In the genomic region with DNA sequence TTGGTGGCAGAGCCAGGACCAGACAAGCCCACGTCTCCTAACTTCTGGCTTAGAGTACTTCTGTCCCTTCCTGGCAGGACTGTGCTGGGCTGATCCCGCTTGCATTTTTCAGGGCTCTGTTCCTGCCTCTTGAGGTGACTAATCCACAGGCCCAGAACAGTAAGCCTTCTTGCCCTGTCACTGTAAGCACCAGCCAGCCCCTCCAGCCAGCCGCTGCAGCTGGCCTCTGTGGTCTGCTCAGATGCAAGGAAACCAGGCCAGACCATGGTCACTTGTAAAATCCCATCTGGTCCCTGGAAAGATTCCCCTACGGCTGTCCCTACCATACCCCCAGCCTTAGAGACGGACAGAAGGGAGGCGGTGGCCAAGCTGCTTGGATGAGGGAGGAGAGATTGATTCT, we compare ENCODE assay signal across 13 cellular contexts.
A peak's percentile ranks its signal among the peaks of the same experiment; 100 is the strongest.
DNase-seq lines count a peak whose midpoint lies in the region; ATAC-seq and TF ChIP-seq lines count a peak whose summit lies in the region.
"Had no signal": no experiment of that assay in that cellular context is flagged by ENCODE, and none has a peak within 500 bp of the region (broad histone marks: within the 10 kb centered on the region; RNA-seq: fewer than 3 reads in every experiment).

No MANE protein-coding gene starts in this region.

- H3K36me3 Mint-ChIP-seq in endodermal cell (ENCODE audit: low read depth), result no peaks in the 10 kb centered on the region
- H3K36me3 Mint-ChIP-seq in activated CD4-positive, alpha-beta T cell treated with anti-CD3 and anti-CD28 coated beads, Interleukin-2, amount 10 ng/mL, durations not matched to agents 24 days and 14 days (ENCODE audit: low read depth), result no peaks in the 10 kb centered on the region
- H3K36me3 Mint-ChIP-seq: natural killer cell treated with Interleukin-12 subunit alpha and Interleukin-12 subunit beta and Interleukin-15 and Interleukin-18, amount 100 ng/mL, for 72 hours had no signal

- no peak for TF ChIP-seq POLR2A in Peyer's patch (IDR thresholded peaks at IDR 0.05)

- no peak overlapping the region for H4K91ac ChIP-seq in mesenchymal stem cell (ENCODE audit: low read length)

- H2BK5ac ChIP-seq in mesenchymal stem cell (ENCODE audit: low read depth, low read length, poor library complexity, severe bottlenecking), result no peak overlapping the region

- H3K4me3 ChIP-seq in endodermal cell (ENCODE audit: low read length) (no peak overlapping the region), mesenchymal stem cell (ENCODE audit: insufficient read depth in 1 of 2, low read depth in 1 of 2, low read length in 2 of 2) (no peak overlapping the region), tibial artery (no peak overlapping the region), Peyer's patch (no peak overlapping the region)
- H3K4me3 ChIP-seq: cardiac muscle cell, GM12878 had no signal

- H3K9me3 Mint-ChIP-seq in endodermal cell, result no peaks in the 10 kb centered on the region
- no peaks in the 10 kb centered on the region for H3K9me3 Mint-ChIP-seq in activated CD4-positive, alpha-beta T cell treated with anti-CD3 and anti-CD28 coated beads, Interleukin-2, amount 10 ng/mL, durations not matched to agents 24 days and 14 days
- H3K9me3 Mint-ChIP-seq: natural killer cell treated with Interleukin-12 subunit alpha and Interleukin-12 subunit beta and Interleukin-15 and Interleukin-18, amount 100 ng/mL, for 72 hours had no signal

- no peak overlapping the region for H2BK15ac ChIP-seq in mesenchymal stem cell (ENCODE audit: low read depth, poor library complexity, severe bottlenecking)

- H3K4me1 ChIP-seq in endodermal cell (ENCODE audit: control insufficient read depth, insufficient read depth, low read length) (no peaks in the 10 kb centered on the region), mesenchymal stem cell (ENCODE audit: control insufficient read depth, insufficient read depth, low read depth, low read length) (peaks cover 59% of the 10 kb centered on the region), tibial artery (peaks cover 0 to 87% (median 55%) of the 10 kb centered on the region in 4 donors), Peyer's patch (peaks cover 0 to 20% (median 0%) of the 10 kb centered on the region in 4 donors)

- TF ChIP-seq CTCF in endodermal cell (conservative IDR thresholded peaks at IDR 0.05) (no peak), tibial artery (IDR thresholded peaks at IDR 0.05) (no peak), Peyer's patch (IDR thresholded peaks at IDR 0.05) (no peak)

- H3K4me3 Mint-ChIP-seq in endodermal cell, result no peak overlapping the region
- H3K4me3 Mint-ChIP-seq in activated CD4-positive, alpha-beta T cell treated with anti-CD3 and anti-CD28 coated beads, Interleukin-2, amount 10 ng/mL, durations not matched to agents 24 days and 14 days, result no peak overlapping the region
- H3K4me3 Mint-ChIP-seq: natural killer cell treated with Interleukin-12 subunit alpha and Interleukin-12 subunit beta and Interleukin-15 and Interleukin-18, amount 100 ng/mL, for 72 hours had no signal

- H3K27me3 ChIP-seq in endodermal cell (ENCODE audit: control insufficient read depth, insufficient read depth, low read length, poor library complexity, severe bottlenecking) (no peaks in the 10 kb centered on the region), mesenchymal stem cell (ENCODE audit: control insufficient read depth in 1 of 2, insufficient read depth in 1 of 2, low read length in 2 of 2) (no peaks in the 10 kb centered on the region), tibial artery (no peaks in the 10 kb centered on the region), Peyer's patch (no peaks in the 10 kb centered on the region)
- H3K27me3 ChIP-seq: cardiac muscle cell had no signal

- no peak overlapping the region for H3K9ac ChIP-seq in endodermal cell (ENCODE audit: extremely low read depth, low read length, poor library complexity, severe bottlenecking)
- peak overlapping the region; percentile 8 for H3K9ac ChIP-seq in mesenchymal stem cell (ENCODE audit: low read length)

- ATAC-seq in HG02623 (IDR thresholded peaks at IDR 0.05; ENCODE audit: unreplicated experiment), result no peak
- ATAC-seq: GM12878; natural killer cell treated with Interleukin-12 subunit alpha and Interleukin-12 subunit beta and Interleukin-15 and Interleukin-18, amount 100 ng/mL, for 72 hours had no signal

- H2AK5ac ChIP-seq in mesenchymal stem cell (ENCODE audit: low read length, severe bottlenecking), result no peak overlapping the region

- intact Hi-C loops in tibial artery (cut with DNase I; ENCODE audit: low total_unique reads), result no loop called here
- intact Hi-C loops in activated CD4-positive, alpha-beta T cell treated with anti-CD3 and anti-CD28 coated beads, Interleukin-2, amount 10 ng/mL, durations not matched to agents 24 days and 14 days (cut with micrococcal nuclease), result no loop called here

- no peak overlapping the region for H2BK120ac ChIP-seq in mesenchymal stem cell (ENCODE audit: low read depth, low read length)

- H2AFZ ChIP-seq in mesenchymal stem cell (ENCODE audit: low read depth, low read length), result no peak overlapping the region

- no peak overlapping the region for H3K23ac ChIP-seq in mesenchymal stem cell (ENCODE audit: low read length in 2 of 2)

- no peak overlapping the region for H3K4me2 ChIP-seq in mesenchymal stem cell (ENCODE audit: low read length, poor library complexity, severe bottlenecking)

- H3K36me3 ChIP-seq in endodermal cell (ENCODE audit: control insufficient read depth, insufficient read depth, low read length) (no peaks in the 10 kb centered on the region), mesenchymal stem cell (ENCODE audit: control insufficient read depth in 1 of 2, insufficient read depth in 2 of 2, low read depth in 1 of 2, low read length in 2 of 2) (peaks cover 20 to 57% of the 10 kb centered on the region in 2 experiments), tibial artery (no peaks in the 10 kb centered on the region), Peyer's patch (no peaks in the 10 kb centered on the region)
- H3K36me3 ChIP-seq: cardiac muscle cell had no signal

- peak overlapping the region; percentile 42 for H3K27ac ChIP-seq in endodermal cell (ENCODE audit: low read depth, low read length)
- peak overlapping the region; percentile 18 for H3K27ac ChIP-seq in mesenchymal stem cell (ENCODE audit: low read length, poor library complexity, severe bottlenecking)
- H3K27ac ChIP-seq in tibial artery, result peak overlapping the region; percentile 60
- H3K27ac ChIP-seq in Peyer's patch, result no peak overlapping the region
- H3K27ac ChIP-seq: 22Rv1, cardiac muscle cell had no signal

- no peak overlapping the region for H4K8ac ChIP-seq in mesenchymal stem cell (ENCODE audit: low read length)

- no peaks in the 10 kb centered on the region for H3K79me1 ChIP-seq in mesenchymal stem cell (replicated peaks; ENCODE audit: low read length, poor library complexity, severe bottlenecking)

- H3K4me1 Mint-ChIP-seq in endodermal cell, result peaks cover 18% of the 10 kb centered on the region
- no peaks in the 10 kb centered on the region for H3K4me1 Mint-ChIP-seq in activated CD4-positive, alpha-beta T cell treated with anti-CD3 and anti-CD28 coated beads, Interleukin-2, amount 10 ng/mL, durations not matched to agents 24 days and 14 days

- peak overlapping the region in 1 of 2 experiments; percentile 14 for H3K18ac ChIP-seq in mesenchymal stem cell (ENCODE audit: low read depth in 1 of 2, low read length in 2 of 2)

- no peak overlapping the region for H3K4ac ChIP-seq in mesenchymal stem cell (ENCODE audit: low read depth in 1 of 2, low read length in 2 of 2)

- H3K9me3 ChIP-seq in endodermal cell (ENCODE audit: control insufficient read depth, low read length) (no peaks in the 10 kb centered on the region), mesenchymal stem cell (ENCODE audit: control insufficient read depth, low read length) (no peaks in the 10 kb centered on the region), tibial artery (no peaks in the 10 kb centered on the region), Peyer's patch (no peaks in the 10 kb centered on the region)

- no peak overlapping the region for H3K27ac Mint-ChIP-seq in endodermal cell
- no peak overlapping the region for H3K27ac Mint-ChIP-seq in activated CD4-positive, alpha-beta T cell treated with anti-CD3 and anti-CD28 coated beads, Interleukin-2, amount 10 ng/mL, durations not matched to agents 24 days and 14 days
- H3K27ac Mint-ChIP-seq: natural killer cell treated with Interleukin-12 subunit alpha and Interleukin-12 subunit beta and Interleukin-15 and Interleukin-18, amount 100 ng/mL, for 72 hours had no signal

- no peaks in the 10 kb centered on the region for H3K27me3 Mint-ChIP-seq in endodermal cell (ENCODE audit: insufficient read depth)
- peaks cover 11% of the 10 kb centered on the region for H3K27me3 Mint-ChIP-seq in activated CD4-positive, alpha-beta T cell treated with anti-CD3 and anti-CD28 coated beads, Interleukin-2, amount 10 ng/mL, durations not matched to agents 24 days and 14 days

- H3K14ac ChIP-seq in mesenchymal stem cell (ENCODE audit: low read length in 2 of 2), result peak overlapping the region in 1 of 2 experiments; percentile 45

- WGBS in endodermal cell (ENCODE audit: insufficient coverage in 1 of 2, insufficient read length in 1 of 2), 2 experiments, result 80 to 91% methylated on average over 3 to 6 of the region's 6 CpGs
- 25% methylated on average over 5 of the region's 6 CpGs for WGBS in mesenchymal stem cell

- DNase-seq in NCI-H82 (lab: John Stamatoyannopoulos, UW), result peak; percentile 66
- DNase-seq in NCI-H82 treated with DMSO at 0.1 percent for 48 hours (lab: John Stamatoyannopoulos, UW; ENCODE audit: unreplicated experiment), result no peak
- DNase-seq in endodermal cell, result no peak
- DNase-seq in mesenchymal stem cell, result peak; percentile 90
- DNase-seq in tibial artery, result peak in 1 of 2 donors; percentile 27
- no peak for DNase-seq in Peyer's patch
- no peak for DNase-seq in activated CD4-positive, alpha-beta T cell treated with anti-CD3 and anti-CD28 coated beads, Interleukin-2, amount 10 ng/mL, durations not matched to agents 24 days and 14 days
- DNase-seq: NCI-H187 treated with DMSO at 0.1 percent for 48 hours had no signal

- H2BK12ac ChIP-seq in mesenchymal stem cell (ENCODE audit: low read length in 2 of 2), result no peak overlapping the region

Comparison
In these comparisons a context has a peak if more than half of its experiments do, and no peak if none do; other contexts are left out.
1. DNase-seq: peak in NCI-H82 (single experiment) and mesenchymal stem cell (single experiment); none in NCI-H82 treated with DMSO at 0.1 percent for 48 hours (single experiment), endodermal cell (single experiment), Peyer's patch (0 of 3) and activated CD4-positive, alpha-beta T cell treated with anti-CD3 and anti-CD28 coated beads, Interleukin-2, amount 10 ng/mL, durations not matched to agents 24 days and 14 days (single experiment).
2. H3K27ac ChIP-seq: peak in endodermal cell (single experiment), mesenchymal stem cell (single experiment) and tibial artery (2 of 2); none in Peyer's patch (0 of 4).